9 cellular contexts compared by ENCODE assay signal in genomic region chr7:874036-874749, GRCh38. TPM values are rescaled to one million over a fixed set of nuclear protein-coding genes. Genes with fewer than 3 reads are reported as not detected.
DNase-seq lines count a peak whose midpoint lies in the region; ATAC-seq and TF ChIP-seq lines count a peak whose summit lies in the region.
"Had no signal": no experiment of that assay in that cellular context is flagged by ENCODE, and none has a peak within 500 bp of the region (broad histone marks: within the 10 kb centered on the region; RNA-seq: fewer than 3 reads in every experiment).

No MANE protein-coding gene starts in this region.

- H3K9ac ChIP-seq in OCI-LY1 (ENCODE audit: low read length) = peak overlapping the region; percentile 19

- TF ChIP-seq CTCF in OCI-LY1 (IDR thresholded peaks at IDR 0.05; ENCODE audit: low read length) = no peak

- H2AFZ ChIP-seq in ACC112 (ENCODE audit: low read length, unreplicated experiment) (no peak overlapping the region), OCI-LY1 (ENCODE audit: low read length) (0 out of 2 replicates have a peak overlapping the region, but pooled peaks have one; percentile 5)

- peaks cover 11% of the 10 kb centered on the region for H3F3A ChIP-seq in OCI-LY1 (ENCODE audit: insufficient read depth, low read length)

- H3K4me1 ChIP-seq in ACC112 (ENCODE audit: control insufficient read depth, insufficient read depth, low read length, unreplicated experiment) (peaks cover 19% of the 10 kb centered on the region), OCI-LY1 (ENCODE audit: insufficient read depth, low read length, severe bottlenecking) (peaks cover 38% of the 10 kb centered on the region), muscle layer of duodenum (ENCODE audit: control insufficient read depth in 1 of 2, insufficient read depth in 2 of 2, low read length in 2 of 2) (peaks cover 7 to 33% of the 10 kb centered on the region in 2 donors)

- H3K27me3 ChIP-seq in ACC112 (ENCODE audit: insufficient read depth, low read length) (no peaks in the 10 kb centered on the region), OCI-LY1 (ENCODE audit: insufficient read depth, low read length) (no peaks in the 10 kb centered on the region), muscle layer of duodenum (ENCODE audit: low read depth, low read length) (no peaks in the 10 kb centered on the region)
- H3K27me3 ChIP-seq: thyroid gland had no signal

- H3K79me2 ChIP-seq in ACC112 (ENCODE audit: control insufficient read depth, insufficient read depth, low read length, unreplicated experiment) (peaks cover 19% of the 10 kb centered on the region), OCI-LY1 (ENCODE audit: insufficient read depth, low read length) (peaks cover 15% of the 10 kb centered on the region)

- peak overlapping the region; percentile 47; the same call in 1 of the 2 replicates for H3K27ac ChIP-seq in ACC112 (ENCODE audit: low read depth, low read length)
- peak overlapping the region; percentile 69 for H3K27ac ChIP-seq in OCI-LY1 (ENCODE audit: low read depth, low read length, poor library complexity, severe bottlenecking)
- peak overlapping the region; percentile 69 for H3K27ac ChIP-seq in cingulate gyrus (ENCODE audit: low read depth, low read length)
- H3K27ac ChIP-seq in muscle layer of duodenum (ENCODE audit: low read length) = peak overlapping the region; percentile 70

- no peaks in the 10 kb centered on the region for H4K20me1 ChIP-seq in OCI-LY1 (ENCODE audit: insufficient read depth, low read length)

- ATAC-seq in HG02759 (IDR thresholded peaks at IDR 0.05; ENCODE audit: unreplicated experiment) = no peak

- H3K9me2 ChIP-seq in OCI-LY1 (ENCODE audit: low read depth, low read length) = no peaks in the 10 kb centered on the region

- H3K36me3 ChIP-seq in ACC112 (ENCODE audit: insufficient read depth, low read length) = peaks cover 16% of the 10 kb centered on the region; the same call in 1 of the 2 replicates
- H3K36me3 ChIP-seq in OCI-LY1 (ENCODE audit: insufficient read depth, low read length) = peaks cover 39% of the 10 kb centered on the region
- peaks cover 15 to 22% of the 10 kb centered on the region in 2 donors for H3K36me3 ChIP-seq in muscle layer of duodenum (ENCODE audit: control insufficient read depth in 1 of 2, insufficient read depth in 2 of 2, low read length in 2 of 2)

- H3K9me3 ChIP-seq in OCI-LY1 (ENCODE audit: low read length) (no peaks in the 10 kb centered on the region), muscle layer of duodenum (ENCODE audit: control insufficient read depth in 1 of 2, low read length in 2 of 2) (no peaks in the 10 kb centered on the region)
- H3K9me3 ChIP-seq: thyroid gland had no signal

- H3K4me3 ChIP-seq in ACC112 (ENCODE audit: low read depth, low read length) = no peak overlapping the region
- no peak overlapping the region for H3K4me3 ChIP-seq in OCI-LY1 (ENCODE audit: low read depth, low read length, poor library complexity, severe bottlenecking)
- peak overlapping the region in 1 of 2 donors; percentile 12 for H3K4me3 ChIP-seq in muscle layer of duodenum (ENCODE audit: low read depth in 1 of 2, low read length in 2 of 2)
- H3K4me3 ChIP-seq: thyroid gland had no signal

- H3K4me2 ChIP-seq in OCI-LY1 (ENCODE audit: low read length) = peak overlapping the region; percentile 21; the same call in 1 of the 2 replicates

- DNase-seq in DMS153 (lab: John Stamatoyannopoulos, UW) = no peak
- no peak for DNase-seq in AML-193 (lab: John Stamatoyannopoulos, UW)
- DNase-seq in mucosa of gallbladder (ENCODE audit: low spot score) = no peak

RNA-seq across cellular contexts. Expression of gene GET4, which starts 2.2 kb away (rescaled TPM):
- total RNA-seq in mucosa of gallbladder = 37.5 TPM

RNA-seq across cellular contexts. Expression of gene SUN1, which starts 41.9 kb away (rescaled TPM):
- 126 TPM for total RNA-seq in mucosa of gallbladder
